Comparison of ENCODE assay signal across 8 cellular contexts in the genomic region with DNA sequence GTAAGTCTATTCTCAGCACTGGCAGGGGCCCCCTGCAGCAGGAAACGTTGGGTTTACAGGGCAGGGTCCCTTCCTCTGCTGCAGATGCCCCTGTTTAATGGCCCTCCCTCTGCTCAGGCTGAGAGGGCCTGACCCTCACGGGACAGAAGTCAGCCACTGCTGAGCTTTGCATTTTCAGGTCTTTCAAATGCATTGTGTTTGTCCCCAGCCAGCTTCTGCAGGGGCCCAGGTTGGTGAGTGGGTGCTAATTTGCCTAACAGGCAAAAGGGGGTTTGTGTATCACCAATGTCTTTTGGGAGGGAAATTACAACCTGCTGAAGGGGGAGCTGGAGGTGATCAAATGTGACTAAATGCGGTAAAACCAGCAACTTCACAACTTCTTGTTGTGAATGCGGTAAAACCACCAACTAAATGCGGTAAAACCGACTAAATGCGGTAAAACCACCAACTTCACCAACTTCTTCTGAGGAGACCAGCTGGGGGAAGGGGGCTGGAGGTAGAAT. TPM values are rescaled to one million over a fixed set of nuclear protein-coding genes. Genes with fewer than 3 reads are reported as not detected.
A peak's percentile ranks its signal among the peaks of the same experiment; 100 is the strongest.
DNase-seq lines count a peak whose midpoint lies in the region; ATAC-seq and TF ChIP-seq lines count a peak whose summit lies in the region.
"Had no signal": no experiment of that assay in that cellular context is flagged by ENCODE, and none has a peak within 500 bp of the region (broad histone marks: within the 10 kb centered on the region; RNA-seq: fewer than 3 reads in every experiment).

No MANE protein-coding gene starts in this region.

- peak overlapping the region; percentile 63 for H3K27ac Mint-ChIP-seq in GM23338
- peak overlapping the region in 5 of 6 donors; percentile 18 to 54 (median 33) for H3K27ac Mint-ChIP-seq in naive B cell

- H3K36me3 ChIP-seq in GM23338 (ENCODE audit: insufficient read depth): no peaks in the 10 kb centered on the region
- no peaks in the 10 kb centered on the region for H3K36me3 ChIP-seq in HUES64 (ENCODE audit: insufficient read depth, low read length)
- H3K36me3 ChIP-seq in colonic mucosa: no peaks in the 10 kb centered on the region
- H3K36me3 ChIP-seq: adrenal gland had no signal

- H3K27me3 ChIP-seq in GM23338 (ENCODE audit: insufficient read depth) (no peaks in the 10 kb centered on the region), HUES64 (ENCODE audit: insufficient read depth, low read length) (no peaks in the 10 kb centered on the region), colonic mucosa (no peaks in the 10 kb centered on the region)
- H3K27me3 ChIP-seq: adrenal gland had no signal

- WGBS in HUES64: 5% methylated on average over 3 of the region's 7 CpGs

- H3K9ac ChIP-seq in HUES64 (ENCODE audit: low read depth, low read length) (peak overlapping the region; percentile 6; the same call in 1 of the 2 replicates), colonic mucosa (ENCODE audit: low read depth in 2 of 2, low read length in 2 of 2) (no peak overlapping the region)

- peaks cover 6% of the 10 kb centered on the region; the same call in 1 of the 2 replicates for H3F3A ChIP-seq in GM23338 (replicated peaks; ENCODE audit: low read depth)

- no peaks in the 10 kb centered on the region for H3K9me3 Mint-ChIP-seq in GM23338
- no peaks in the 10 kb centered on the region for H3K9me3 Mint-ChIP-seq in naive B cell

- peak overlapping the region; percentile 69 for H3K4me2 ChIP-seq in GM23338

- H3K36me3 Mint-ChIP-seq in GM23338 (ENCODE audit: low read depth): no peaks in the 10 kb centered on the region
- H3K36me3 Mint-ChIP-seq in naive B cell: no peaks in the 10 kb centered on the region

- intact Hi-C loops in cardiac septum (cut with DNase I): no loop called here
- intact Hi-C loops in colonic mucosa (cut with DNase I): no loop called here

- H3K4me3 ChIP-seq in GM23338 (no peak overlapping the region; the same call in 1 of the 2 replicates), HUES64 (ENCODE audit: low read length) (no peak overlapping the region), colonic mucosa (no peak overlapping the region)
- H3K4me3 ChIP-seq: adrenal gland had no signal

- H3K9me2 ChIP-seq in GM23338 (ENCODE audit: insufficient read depth): no peaks in the 10 kb centered on the region

- H3K27me3 Mint-ChIP-seq in GM23338 (ENCODE audit: insufficient read depth, low read depth, poor library complexity): peaks cover 6% of the 10 kb centered on the region
- no peaks in the 10 kb centered on the region for H3K27me3 Mint-ChIP-seq in naive B cell

- peak overlapping the region; percentile 83 for H2AFZ ChIP-seq in GM23338

- H3K4me1 Mint-ChIP-seq in GM23338: peaks cover 42% of the 10 kb centered on the region
- H3K4me1 Mint-ChIP-seq in naive B cell: peaks cover 23 to 37% (median 31%) of the 10 kb centered on the region in 3 donors

- no peaks in the 10 kb centered on the region for H3K9me3 ChIP-seq in HUES64 (ENCODE audit: insufficient read depth, low read depth, low read length)
- H3K9me3 ChIP-seq in colonic mucosa: no peaks in the 10 kb centered on the region
- H3K9me3 ChIP-seq: adrenal gland had no signal

- peak; percentile 41 for DNase-seq in GM23338 (ENCODE audit: low spot score)
- no peak for DNase-seq in naive B cell
- no peak for DNase-seq in cardiac septum (ENCODE audit: low spot score)
- DNase-seq in midbrain (lab: John Stamatoyannopoulos, UW): no peak
- no peak for DNase-seq in colonic mucosa

- peak; percentile 43 for ATAC-seq in GM18907 (IDR thresholded peaks at IDR 0.05; ENCODE audit: unreplicated experiment)
- peak; percentile 84 for ATAC-seq in GM23338
- peak; percentile 61 to 67 for ATAC-seq in naive B cell (ENCODE audit: low read depth in 2 of 2)

- H3K27ac ChIP-seq in GM23338 (ENCODE audit: low read depth): peak overlapping the region; percentile 72; the same call in 1 of the 2 replicates
- peak overlapping the region; percentile 51; the same call in 1 of the 2 replicates for H3K27ac ChIP-seq in HUES64 (ENCODE audit: low read depth, low read length)
- H3K27ac ChIP-seq in colonic mucosa: no peak overlapping the region
- H3K27ac ChIP-seq: adrenal gland had no signal

- H3K4me3 Mint-ChIP-seq in GM23338 (0 out of 3 replicates have a peak overlapping the region, but pooled peaks have one; percentile 8), naive B cell (peak overlapping the region in 5 of 8 donors; percentile 10 to 71 (median 30))

- H3K4me1 ChIP-seq in GM23338 (ENCODE audit: insufficient read depth): peaks cover 49% of the 10 kb centered on the region
- H3K4me1 ChIP-seq in HUES64 (ENCODE audit: insufficient read depth, low read length): peaks cover 26% of the 10 kb centered on the region
- H3K4me1 ChIP-seq in colonic mucosa: no peaks in the 10 kb centered on the region

- no peaks in the 10 kb centered on the region for H3K79me2 ChIP-seq in GM23338 (replicated peaks; ENCODE audit: insufficient read depth)

- no peaks in the 10 kb centered on the region for H4K20me1 ChIP-seq in GM23338 (replicated peaks; ENCODE audit: insufficient read depth)

- TF ChIP-seq CTCF in GM23338 (conservative IDR thresholded peaks at IDR 0.05; ENCODE audit: low read depth in 2 of 2): no peak
- no peak for TF ChIP-seq CTCF in colonic mucosa (IDR thresholded peaks at IDR 0.05)

TF ChIP-seq in GM23338, 12 proteins besides CTCF, POLR2A, EP300 and RAD21 (continues in another document):
- TF ChIP-seq EZH2 (IDR thresholded peaks at IDR 0.05; ENCODE audit: low read depth, unreplicated experiment) (no peak), CREB1 (CRISPR knock-in tag; IDR thresholded peaks at IDR 0.05; ENCODE audit: low read depth) (no peak), ZNF114 (CRISPR knock-in tag; IDR thresholded peaks at IDR 0.05) (no peak)
- TF ChIP-seq, protein P1, sequence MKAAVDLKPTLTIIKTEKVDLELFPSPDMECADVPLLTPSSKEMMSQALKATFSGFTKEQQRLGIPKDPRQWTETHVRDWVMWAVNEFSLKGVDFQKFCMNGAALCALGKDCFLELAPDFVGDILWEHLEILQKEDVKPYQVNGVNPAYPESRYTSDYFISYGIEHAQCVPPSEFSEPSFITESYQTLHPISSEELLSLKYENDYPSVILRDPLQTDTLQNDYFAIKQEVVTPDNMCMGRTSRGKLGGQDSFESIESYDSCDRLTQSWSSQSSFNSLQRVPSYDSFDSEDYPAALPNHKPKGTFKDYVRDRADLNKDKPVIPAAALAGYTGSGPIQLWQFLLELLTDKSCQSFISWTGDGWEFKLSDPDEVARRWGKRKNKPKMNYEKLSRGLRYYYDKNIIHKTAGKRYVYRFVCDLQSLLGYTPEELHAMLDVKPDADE (IDR thresholded peaks at IDR 0.05): no peak
- TF ChIP-seq, protein P2, sequence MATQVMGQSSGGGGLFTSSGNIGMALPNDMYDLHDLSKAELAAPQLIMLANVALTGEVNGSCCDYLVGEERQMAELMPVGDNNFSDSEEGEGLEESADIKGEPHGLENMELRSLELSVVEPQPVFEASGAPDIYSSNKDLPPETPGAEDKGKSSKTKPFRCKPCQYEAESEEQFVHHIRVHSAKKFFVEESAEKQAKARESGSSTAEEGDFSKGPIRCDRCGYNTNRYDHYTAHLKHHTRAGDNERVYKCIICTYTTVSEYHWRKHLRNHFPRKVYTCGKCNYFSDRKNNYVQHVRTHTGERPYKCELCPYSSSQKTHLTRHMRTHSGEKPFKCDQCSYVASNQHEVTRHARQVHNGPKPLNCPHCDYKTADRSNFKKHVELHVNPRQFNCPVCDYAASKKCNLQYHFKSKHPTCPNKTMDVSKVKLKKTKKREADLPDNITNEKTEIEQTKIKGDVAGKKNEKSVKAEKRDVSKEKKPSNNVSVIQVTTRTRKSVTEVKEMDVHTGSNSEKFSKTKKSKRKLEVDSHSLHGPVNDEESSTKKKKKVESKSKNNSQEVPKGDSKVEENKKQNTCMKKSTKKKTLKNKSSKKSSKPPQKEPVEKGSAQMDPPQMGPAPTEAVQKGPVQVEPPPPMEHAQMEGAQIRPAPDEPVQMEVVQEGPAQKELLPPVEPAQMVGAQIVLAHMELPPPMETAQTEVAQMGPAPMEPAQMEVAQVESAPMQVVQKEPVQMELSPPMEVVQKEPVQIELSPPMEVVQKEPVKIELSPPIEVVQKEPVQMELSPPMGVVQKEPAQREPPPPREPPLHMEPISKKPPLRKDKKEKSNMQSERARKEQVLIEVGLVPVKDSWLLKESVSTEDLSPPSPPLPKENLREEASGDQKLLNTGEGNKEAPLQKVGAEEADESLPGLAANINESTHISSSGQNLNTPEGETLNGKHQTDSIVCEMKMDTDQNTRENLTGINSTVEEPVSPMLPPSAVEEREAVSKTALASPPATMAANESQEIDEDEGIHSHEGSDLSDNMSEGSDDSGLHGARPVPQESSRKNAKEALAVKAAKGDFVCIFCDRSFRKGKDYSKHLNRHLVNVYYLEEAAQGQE (IDR thresholded peaks at IDR 0.05; ENCODE audit: unreplicated experiment): no peak

RNA-seq across cellular contexts. Expression of a gene that starts 44.8 kb away (rescaled TPM):
- 113 and 120 TPM in 2 replicates for total RNA-seq in GM23338 (2014; rRNA removed; shearing (Covaris generic))
- polyA plus RNA-seq in GM23338 (2016; fragmentation: Nextera tagmentation; extraction: Ambion mirVana) (39.9 and 41.5 TPM in 2 replicates), naive B cell (ENCODE audit: low read depth in 6 of 6) (10 to 100 TPM in 5 of 6 donors, 1 to 10 TPM in 1; 8.7 to 33.7 (median 18.1) TPM)
- 148 TPM for polyA plus RNA-seq in HUES64 (2013, experiment 1 of 2)
- polyA plus RNA-seq in HUES64 (2013, experiment 2 of 2): 159 TPM
- total RNA-seq in cardiac septum (59.7 TPM), colonic mucosa (10 to 100 TPM; 68.6 to 81.7 TPM)
